8 cellular contexts compared by ENCODE assay signal in genomic region chr16:67846320-67847063, GRCh38. TPM values are rescaled to one million over a fixed set of nuclear protein-coding genes. Genes with fewer than 3 reads are reported as not detected.
DNase-seq lines count a peak whose midpoint lies in the region; ATAC-seq and TF ChIP-seq lines count a peak whose summit lies in the region.

NUTF2 (plus strand) TSS chr16:67846933; CDS start chr16:67865131, 18,198 bp downstream.

- peaks cover 46% of the 10 kb centered on the region for H3K4me1 ChIP-seq in DOHH2 (ENCODE audit: control insufficient read depth, low read length)
- peaks cover 37% of the 10 kb centered on the region for H3K4me1 ChIP-seq in GM23338 (ENCODE audit: insufficient read depth)
- peaks cover 19% of the 10 kb centered on the region for H3K4me1 ChIP-seq in fibroblast of lung (ENCODE audit: control insufficient read depth, extremely low read depth, insufficient read depth, low read length)

- H2AFZ ChIP-seq in GM23338 (peak within 1 kb of the TSS; percentile 53; the same call in 1 of the 2 replicates), fibroblast of lung (ENCODE audit: low read length) (peak within 1 kb of the TSS; percentile 37)

- no peaks in the 10 kb centered on the region for H3K9me3 Mint-ChIP-seq in GM23338
- no peaks in the 10 kb centered on the region for H3K9me3 Mint-ChIP-seq in activated T-helper 17 cell treated with anti-CD3 and anti-CD28 coated beads, Interleukin-2, amount 50 U/mL, for 72 hours
- no peaks in the 10 kb centered on the region for H3K9me3 Mint-ChIP-seq in naive thymus-derived CD8-positive, alpha-beta T cell

- DNase-seq in GM23338 (ENCODE audit: low spot score) (peak; percentile 98), LNCaP clone FGC (ENCODE audit: low read depth) (peak; percentile 74), RWPE1 (ENCODE audit: low spot score) (peak; percentile 92), fibroblast of lung (ENCODE audit: low read depth in 2 of 2) (peak; percentile 87 to 92)
- peak; percentile 89 to 99 (median 96) for DNase-seq in naive thymus-derived CD8-positive, alpha-beta T cell
- DNase-seq in stimulated activated naive CD4-positive, alpha-beta T cell treated with Interleukin-2 at 50 U/mL for 16 hours (lab: John Stamatoyannopoulos, UW), result peak; percentile 94

- H3K27ac ChIP-seq in DOHH2 (ENCODE audit: low read depth, low read length) (peak within 1 kb of the TSS; percentile 67), GM23338 (ENCODE audit: low read depth) (peak within 1 kb of the TSS; percentile 97), RWPE1 (peak within 1 kb of the TSS; percentile 96), fibroblast of lung (ENCODE audit: insufficient read depth, low read length) (peak within 1 kb of the TSS; percentile 86)

- H3K9ac ChIP-seq in fibroblast of lung (ENCODE audit: insufficient read depth, low read length), result peak within 1 kb of the TSS; percentile 82

- H3F3A ChIP-seq in DOHH2 (ENCODE audit: control insufficient read depth, insufficient read depth), result peaks cover 7% of the 10 kb centered on the region; the same call in 1 of the 2 replicates
- H3F3A ChIP-seq in GM23338 (replicated peaks; ENCODE audit: low read depth), result peaks cover 37% of the 10 kb centered on the region

- H3K4me2 ChIP-seq in DOHH2 (ENCODE audit: low read length), result peak within 1 kb of the TSS; percentile 78
- peak within 1 kb of the TSS; percentile 98 for H3K4me2 ChIP-seq in GM23338
- H3K4me2 ChIP-seq in fibroblast of lung (ENCODE audit: extremely low read depth, insufficient read depth, low read length), result peak within 1 kb of the TSS; percentile 92

- H4K20me1 ChIP-seq in DOHH2 (ENCODE audit: control insufficient read depth, insufficient read depth, low read depth, low read length) (peaks cover 7% of the 10 kb centered on the region), GM23338 (replicated peaks; ENCODE audit: insufficient read depth) (peaks cover 43% of the 10 kb centered on the region), fibroblast of lung (ENCODE audit: control insufficient read depth, extremely low read depth, insufficient read depth, low read length) (no peaks in the 10 kb centered on the region)

- CTCF ChIA-PET in RWPE1 (lab: Yijun Ruan, JAX), result interaction anchor here (0.6 to 3.8 kb wide), 4 partner anchors 30 to 332 kb away, joined by 3 to 20 read pairs (median 3); no protein-coding TSS in a partner anchor

- H3K9me3 ChIP-seq in DOHH2 (ENCODE audit: control insufficient read depth, insufficient read depth, low read length) (no peaks in the 10 kb centered on the region), fibroblast of lung (ENCODE audit: control insufficient read depth, insufficient read depth, low read depth, low read length) (no peaks in the 10 kb centered on the region)

- TF ChIP-seq CTCF in DOHH2 (IDR thresholded peaks at IDR 0.05; ENCODE audit: low read depth, low read length, poor library complexity, severe bottlenecking) (no peak), GM23338 (conservative IDR thresholded peaks at IDR 0.05; ENCODE audit: low read depth in 2 of 2) (no peak), LNCaP clone FGC (IDR thresholded peaks at IDR 0.05; ENCODE audit: control insufficient read depth, extremely low read depth, insufficient read depth) (no peak), RWPE1 (conservative IDR thresholded peaks at IDR 0.05; ENCODE audit: low read depth) (no peak), fibroblast of lung (conservative IDR thresholded peaks at IDR 0.05 in 1 of 2, IDR thresholded peaks at IDR 0.05 in 1 of 2; ENCODE audit: low read depth in 1 of 2, low read length in 2 of 2) (no peak)

- H3K36me3 ChIP-seq in DOHH2 (ENCODE audit: control insufficient read depth, low read length), result peaks cover 25% of the 10 kb centered on the region
- H3K36me3 ChIP-seq in GM23338 (ENCODE audit: insufficient read depth), result 0 out of 2 replicates have a peak, but pooled peaks cover 3% of the 10 kb centered on the region
- no peaks in the 10 kb centered on the region for H3K36me3 ChIP-seq in fibroblast of lung (ENCODE audit: control insufficient read depth, insufficient read depth, low read length)

- H3K9me2 ChIP-seq in DOHH2 (replicated peaks; ENCODE audit: control insufficient read depth, low read length) (no peaks in the 10 kb centered on the region), GM23338 (ENCODE audit: insufficient read depth) (no peaks in the 10 kb centered on the region)

- POLR2A ChIA-PET in RWPE1 (lab: Yijun Ruan, JAX; ENCODE audit: low non-redundant PET), result interaction anchor here (0.5 to 1.7 kb wide), 3 partner anchors 11 to 25 kb away, joined by 3 to 5 read pairs (median 3); no protein-coding TSS in a partner anchor
- POLR2A ChIA-PET in naive thymus-derived CD8-positive, alpha-beta T cell (lab: Charles Lee), result interaction anchor here (0.9 to 1.3 kb wide), 8 partner anchors 13 to 365 kb away, joined by 3 to 9 read pairs (median 5); partner anchors contain the start of genes ATP6V0D1, EDC4, RANBP10 and TSNAXIP1

- peak within 1 kb of the TSS; percentile 95 for H3K27ac Mint-ChIP-seq in GM23338
- H3K27ac Mint-ChIP-seq in activated T-helper 17 cell treated with anti-CD3 and anti-CD28 coated beads, Interleukin-2, amount 50 U/mL, for 72 hours, result peak within 1 kb of the TSS; percentile 91
- peak within 1 kb of the TSS; percentile 88 to 96 (median 94) for H3K27ac Mint-ChIP-seq in naive thymus-derived CD8-positive, alpha-beta T cell

- peaks cover 38% of the 10 kb centered on the region for H3K4me1 Mint-ChIP-seq in GM23338
- peaks cover 12% of the 10 kb centered on the region for H3K4me1 Mint-ChIP-seq in activated T-helper 17 cell treated with anti-CD3 and anti-CD28 coated beads, Interleukin-2, amount 50 U/mL, for 72 hours
- H3K4me1 Mint-ChIP-seq in naive thymus-derived CD8-positive, alpha-beta T cell, result peaks cover 17 to 70% (median 49%) of the 10 kb centered on the region in 4 donors

- H3K79me2 ChIP-seq in DOHH2 (ENCODE audit: control insufficient read depth, low read length), result peaks cover 84% of the 10 kb centered on the region
- H3K79me2 ChIP-seq in GM23338 (replicated peaks; ENCODE audit: insufficient read depth), result peaks cover 73% of the 10 kb centered on the region
- peaks cover 61% of the 10 kb centered on the region for H3K79me2 ChIP-seq in fibroblast of lung (ENCODE audit: control insufficient read depth, insufficient read depth, low read length)

- H3K27me3 ChIP-seq in DOHH2 (ENCODE audit: control insufficient read depth, low read length), result no peaks in the 10 kb centered on the region
- H3K27me3 ChIP-seq in GM23338 (ENCODE audit: insufficient read depth), result no peaks in the 10 kb centered on the region
- H3K27me3 ChIP-seq in fibroblast of lung (ENCODE audit: control insufficient read depth, insufficient read depth, low read length), result no peaks in the 10 kb centered on the region

- H3K27me3 Mint-ChIP-seq in GM23338 (ENCODE audit: insufficient read depth, low read depth, poor library complexity), result peaks cover 14% of the 10 kb centered on the region
- H3K27me3 Mint-ChIP-seq in activated T-helper 17 cell treated with anti-CD3 and anti-CD28 coated beads, Interleukin-2, amount 50 U/mL, for 72 hours, result no peaks in the 10 kb centered on the region
- no peaks in the 10 kb centered on the region for H3K27me3 Mint-ChIP-seq in naive thymus-derived CD8-positive, alpha-beta T cell

- H3K4me3 Mint-ChIP-seq in GM23338, result peak within 1 kb of the TSS; percentile 95
- peak within 1 kb of the TSS; percentile 88 for H3K4me3 Mint-ChIP-seq in activated T-helper 17 cell treated with anti-CD3 and anti-CD28 coated beads, Interleukin-2, amount 50 U/mL, for 72 hours
- H3K4me3 Mint-ChIP-seq in naive thymus-derived CD8-positive, alpha-beta T cell, result peak within 1 kb of the TSS; percentile 80 to 96 (median 89)

- H3K36me3 Mint-ChIP-seq in GM23338 (ENCODE audit: low read depth), result peaks cover 25% of the 10 kb centered on the region
- peaks cover 43% of the 10 kb centered on the region for H3K36me3 Mint-ChIP-seq in activated T-helper 17 cell treated with anti-CD3 and anti-CD28 coated beads, Interleukin-2, amount 50 U/mL, for 72 hours (ENCODE audit: low read depth)
- H3K36me3 Mint-ChIP-seq in naive thymus-derived CD8-positive, alpha-beta T cell, result peaks cover 0 to 3% (median 0%) of the 10 kb centered on the region in 3 donors

- H3K4me3 ChIP-seq in DOHH2 (ENCODE audit: low read length) (peak within 1 kb of the TSS; percentile 77), GM23338 (peak within 1 kb of the TSS; percentile 91), LNCaP clone FGC (ENCODE audit: low read depth, low read length) (peak within 1 kb of the TSS; percentile 99), fibroblast of lung (replicated peaks in 1 of 4; ENCODE audit: control extremely low read depth in 1 of 4, insufficient read depth in 1 of 4, low read depth in 3 of 4, low read length in 4 of 4) (peak within 1 kb of the TSS; percentile 76 to 91 (median 77))

- peak; percentile 71 for ATAC-seq in GM23338
- peak; percentile 78 for ATAC-seq in activated T-helper 17 cell treated with anti-CD3 and anti-CD28 coated beads, Interleukin-2, amount 50 U/mL, for 72 hours (replicated peaks)
- peak; percentile 61 to 65 for ATAC-seq in naive thymus-derived CD8-positive, alpha-beta T cell

RNA-seq across cellular contexts. Expression of gene NUTF2, which starts in this region (rescaled TPM):
- 158 and 321 TPM in 2 replicates for total RNA-seq in GM23338 (2014; rRNA removed; shearing (Covaris generic))
- polyA plus RNA-seq in GM23338 (2016; fragmentation: Nextera tagmentation; extraction: Ambion mirVana) (373 and 391 TPM in 2 replicates), fibroblast of lung (310 and 410 TPM in 2 replicates)
- total RNA-seq in activated T-helper 17 cell treated with anti-CD3 and anti-CD28 coated beads, Interleukin-2, amount 50 U/mL, for 72 hours, result 100 to 1,000 TPM in 1 of 2 donors, 10 to 100 TPM in 1; 82.9 to 175 TPM
- total RNA-seq in fibroblast of lung, result 127 TPM in 2 replicates
- polyA plus RNA-seq in fibroblast of lung (2012), result 184 and 218 TPM in 2 replicates
- 327 and 435 TPM in 2 replicates for polyA minus RNA-seq in fibroblast of lung (ENCODE audit: low replicate concordance)
- 10 to 100 TPM; 37.0 to 40.6 TPM for total RNA-seq in naive thymus-derived CD8-positive, alpha-beta T cell
- polyA plus RNA-seq in naive thymus-derived CD8-positive, alpha-beta T cell, result 100 to 1,000 TPM; 109 to 124 (median 114) TPM

Comparison
In these comparisons a context has a peak if more than half of its experiments do, and no peak if none do; other contexts are left out.
1. Peak in every context shown above with its lines: DNase-seq, ATAC-seq, H3K4me3 ChIP-seq and H3K27ac ChIP-seq.